ENCODE assay signal across 9 cellular contexts in the genomic region with DNA sequence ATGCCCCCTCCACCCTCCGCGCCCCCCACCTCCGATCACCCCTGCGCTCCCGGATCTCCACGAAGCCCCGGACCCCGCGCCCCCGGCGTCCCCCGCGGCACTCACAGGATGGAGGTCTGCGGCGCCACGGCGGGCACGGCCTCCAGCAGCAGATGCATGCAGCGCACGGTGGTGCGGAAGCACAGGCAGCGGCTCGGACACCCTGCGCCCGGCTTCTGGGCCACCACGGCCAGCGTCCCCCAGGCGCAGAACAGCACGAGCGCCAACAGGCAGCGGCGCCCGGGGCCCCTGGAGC. TPM values are rescaled to one million over a fixed set of nuclear protein-coding genes. Genes with fewer than 3 reads are reported as not detected.
DNase-seq lines count a peak whose midpoint lies in the region; ATAC-seq and TF ChIP-seq lines count a peak whose summit lies in the region.
"Had no signal": no experiment of that assay in that cellular context is flagged by ENCODE, and none has a peak within 500 bp of the region (broad histone marks: within the 10 kb centered on the region; RNA-seq: fewer than 3 reads in every experiment).

No MANE protein-coding gene starts in this region.

- H3K4me3 ChIP-seq in H7 (ENCODE audit: insufficient read depth, low read depth, low read length): peak overlapping the region; percentile 83
- peak overlapping the region; percentile 57 to 87 (median 74) for H3K4me3 ChIP-seq in heart right ventricle
- H3K4me3 ChIP-seq in retinal pigment epithelial cell (ENCODE audit: low read length): peak overlapping the region; percentile 68

- H3K4me1 Mint-ChIP-seq in WTC11: peaks cover 33% of the 10 kb centered on the region

- ATAC-seq in WTC11: peak; percentile 38
- ATAC-seq in heart right ventricle: peak in 5 of 8 donors; percentile 1 to 31 (median 10)
- no peak for ATAC-seq in GM18517 (IDR thresholded peaks at IDR 0.05; ENCODE audit: unreplicated experiment)

- 0 to 1% methylated on average over 26 to 33 of the region's 33 CpGs for WGBS in heart right ventricle, 2 donors

- POLR2A ChIA-PET in WTC11 (lab: Charles Lee): no interaction called here

- DNase-seq in H7 (no peak), WTC11 (ENCODE audit: low spot score) (peak; percentile 67), heart right ventricle (peak in 1 of 2 donors; percentile 39), retinal pigment epithelial cell (ENCODE audit: low read depth) (no peak), NCI-H1930 (lab: John Stamatoyannopoulos, UW) (no peak), glomerular visceral epithelial cell (ENCODE audit: extremely low spot score) (no peak), HuH-7.5 (ENCODE audit: low spot score) (no peak)
- DNase-seq: stimulated activated CD8-positive, alpha-beta memory T cell treated with anti-CD3 and anti-CD28 coated beads, Interleukin-4, amount 100 ng/mL, for 48 hours had no signal

- peak overlapping the region; percentile 54 for H3K4me3 Mint-ChIP-seq in WTC11

- H3K27ac Mint-ChIP-seq in WTC11: no peak overlapping the region

- peaks cover 2% of the 10 kb centered on the region; the same call in 1 of the 2 replicates for H3K36me3 Mint-ChIP-seq in WTC11

- CTCF ChIA-PET in WTC11 (lab: Charles Lee): no interaction called here

- peaks cover 0 to 60% (median 42%) of the 10 kb centered on the region in 9 donors for H3K4me1 ChIP-seq in heart right ventricle

- intact Hi-C loops in heart right ventricle (cut with DNase I): loop anchor here in 7 of 10 donors (2.0 to 10.0 kb wide), 7 partner anchors 37 to 152 kb away; no protein-coding TSS in a partner anchor

- H3K27me3 ChIP-seq in H7 (ENCODE audit: control insufficient read depth, insufficient read depth, low read length) (peaks cover 8% of the 10 kb centered on the region), heart right ventricle (peaks cover 0 to 43% (median 11%) of the 10 kb centered on the region in 7 donors)

- TF ChIP-seq CTCF in WTC11 (IDR thresholded peaks at IDR 0.05) (no peak), heart right ventricle (IDR thresholded peaks at IDR 0.05) (no peak), retinal pigment epithelial cell (conservative IDR thresholded peaks at IDR 0.05; ENCODE audit: low read depth, low read length) (no peak)

- peak overlapping the region; percentile 81 to 97 (median 90) for H3K27ac ChIP-seq in heart right ventricle

- H3K36me3 ChIP-seq in H7 (replicated peaks; ENCODE audit: control insufficient read depth, insufficient read depth, low read length) (peaks cover 1% of the 10 kb centered on the region), heart right ventricle (peaks cover 0 to 6% (median 0%) of the 10 kb centered on the region in 9 donors)

- peaks cover 41% of the 10 kb centered on the region for H3K27me3 Mint-ChIP-seq in WTC11 (ENCODE audit: low read depth)

- H3K9me3 Mint-ChIP-seq in WTC11: no peaks in the 10 kb centered on the region

- H3K9me3 ChIP-seq in heart right ventricle: peaks cover 0 to 4% (median 0%) of the 10 kb centered on the region in 11 donors

TF ChIP-seq in WTC11, 78 proteins besides CTCF, POLR2A, EP300 and RAD21 (continues in another document):
- TF ChIP-seq, protein P1, sequence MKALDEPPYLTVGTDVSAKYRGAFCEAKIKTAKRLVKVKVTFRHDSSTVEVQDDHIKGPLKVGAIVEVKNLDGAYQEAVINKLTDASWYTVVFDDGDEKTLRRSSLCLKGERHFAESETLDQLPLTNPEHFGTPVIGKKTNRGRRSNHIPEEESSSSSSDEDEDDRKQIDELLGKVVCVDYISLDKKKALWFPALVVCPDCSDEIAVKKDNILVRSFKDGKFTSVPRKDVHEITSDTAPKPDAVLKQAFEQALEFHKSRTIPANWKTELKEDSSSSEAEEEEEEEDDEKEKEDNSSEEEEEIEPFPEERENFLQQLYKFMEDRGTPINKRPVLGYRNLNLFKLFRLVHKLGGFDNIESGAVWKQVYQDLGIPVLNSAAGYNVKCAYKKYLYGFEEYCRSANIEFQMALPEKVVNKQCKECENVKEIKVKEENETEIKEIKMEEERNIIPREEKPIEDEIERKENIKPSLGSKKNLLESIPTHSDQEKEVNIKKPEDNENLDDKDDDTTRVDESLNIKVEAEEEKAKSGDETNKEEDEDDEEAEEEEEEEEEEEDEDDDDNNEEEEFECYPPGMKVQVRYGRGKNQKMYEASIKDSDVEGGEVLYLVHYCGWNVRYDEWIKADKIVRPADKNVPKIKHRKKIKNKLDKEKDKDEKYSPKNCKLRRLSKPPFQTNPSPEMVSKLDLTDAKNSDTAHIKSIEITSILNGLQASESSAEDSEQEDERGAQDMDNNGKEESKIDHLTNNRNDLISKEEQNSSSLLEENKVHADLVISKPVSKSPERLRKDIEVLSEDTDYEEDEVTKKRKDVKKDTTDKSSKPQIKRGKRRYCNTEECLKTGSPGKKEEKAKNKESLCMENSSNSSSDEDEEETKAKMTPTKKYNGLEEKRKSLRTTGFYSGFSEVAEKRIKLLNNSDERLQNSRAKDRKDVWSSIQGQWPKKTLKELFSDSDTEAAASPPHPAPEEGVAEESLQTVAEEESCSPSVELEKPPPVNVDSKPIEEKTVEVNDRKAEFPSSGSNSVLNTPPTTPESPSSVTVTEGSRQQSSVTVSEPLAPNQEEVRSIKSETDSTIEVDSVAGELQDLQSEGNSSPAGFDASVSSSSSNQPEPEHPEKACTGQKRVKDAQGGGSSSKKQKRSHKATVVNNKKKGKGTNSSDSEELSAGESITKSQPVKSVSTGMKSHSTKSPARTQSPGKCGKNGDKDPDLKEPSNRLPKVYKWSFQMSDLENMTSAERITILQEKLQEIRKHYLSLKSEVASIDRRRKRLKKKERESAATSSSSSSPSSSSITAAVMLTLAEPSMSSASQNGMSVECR (CRISPR knock-in tag; IDR thresholded peaks at IDR 0.05; ENCODE audit: borderline replicate concordance): peak; percentile 73; the same call in 1 of the 2 replicates
- TF ChIP-seq ATF1 (CRISPR knock-in tag; IDR thresholded peaks at IDR 0.05) (peak; percentile 73; the same call in 1 of the 2 replicates), TCF7 (CRISPR knock-in tag; IDR thresholded peaks at IDR 0.05; ENCODE audit: low read depth) (no peak), ETV6 (CRISPR knock-in tag; IDR thresholded peaks at IDR 0.05) (peak; percentile 30; the same call in 1 of the 2 replicates), ZNF416 (CRISPR knock-in tag; IDR thresholded peaks at IDR 0.05) (no peak), ZNF219 (CRISPR knock-in tag; IDR thresholded peaks at IDR 0.05; ENCODE audit: borderline replicate concordance) (no peak), GABPB1 (CRISPR knock-in tag; IDR thresholded peaks at IDR 0.05) (no peak), NR2C2 (CRISPR knock-in tag; IDR thresholded peaks at IDR 0.05) (no peak), NFYB (CRISPR knock-in tag; conservative IDR thresholded peaks at IDR 0.05; ENCODE audit: low read depth) (no peak), ZNF232 (CRISPR knock-in tag; IDR thresholded peaks at IDR 0.05) (no peak), EMX1 (CRISPR knock-in tag; IDR thresholded peaks at IDR 0.05) (no peak), ZNF121 (CRISPR knock-in tag; IDR thresholded peaks at IDR 0.05) (no peak), PRRX2 (CRISPR knock-in tag; IDR thresholded peaks at IDR 0.05) (no peak)
- TF ChIP-seq, protein P2, sequence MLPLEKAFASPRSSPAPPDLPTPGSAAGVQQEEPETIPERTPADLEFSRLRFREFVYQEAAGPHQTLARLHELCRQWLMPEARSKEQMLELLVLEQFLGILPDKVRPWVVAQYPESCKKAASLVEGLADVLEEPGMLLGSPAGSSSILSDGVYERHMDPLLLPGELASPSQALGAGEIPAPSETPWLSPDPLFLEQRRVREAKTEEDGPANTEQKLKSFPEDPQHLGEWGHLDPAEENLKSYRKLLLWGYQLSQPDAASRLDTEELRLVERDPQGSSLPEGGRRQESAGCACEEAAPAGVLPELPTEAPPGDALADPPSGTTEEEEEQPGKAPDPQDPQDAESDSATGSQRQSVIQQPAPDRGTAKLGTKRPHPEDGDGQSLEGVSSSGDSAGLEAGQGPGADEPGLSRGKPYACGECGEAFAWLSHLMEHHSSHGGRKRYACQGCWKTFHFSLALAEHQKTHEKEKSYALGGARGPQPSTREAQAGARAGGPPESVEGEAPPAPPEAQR (CRISPR knock-in tag; IDR thresholded peaks at IDR 0.05): no peak
- TF ChIP-seq, protein P3, sequence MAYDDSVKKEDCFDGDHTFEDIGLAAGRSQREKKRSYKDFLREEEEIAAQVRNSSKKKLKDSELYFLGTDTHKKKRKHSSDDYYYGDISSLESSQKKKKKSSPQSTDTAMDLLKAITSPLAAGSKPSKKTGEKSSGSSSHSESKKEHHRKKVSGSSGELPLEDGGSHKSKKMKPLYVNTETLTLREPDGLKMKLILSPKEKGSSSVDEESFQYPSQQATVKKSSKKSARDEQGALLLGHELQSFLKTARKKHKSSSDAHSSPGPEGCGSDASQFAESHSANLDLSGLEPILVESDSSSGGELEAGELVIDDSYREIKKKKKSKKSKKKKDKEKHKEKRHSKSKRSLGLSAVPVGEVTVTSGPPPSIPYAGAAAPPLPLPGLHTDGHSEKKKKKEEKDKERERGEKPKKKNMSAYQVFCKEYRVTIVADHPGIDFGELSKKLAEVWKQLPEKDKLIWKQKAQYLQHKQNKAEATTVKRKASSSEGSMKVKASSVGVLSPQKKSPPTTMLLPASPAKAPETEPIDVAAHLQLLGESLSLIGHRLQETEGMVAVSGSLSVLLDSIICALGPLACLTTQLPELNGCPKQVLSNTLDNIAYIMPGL (CRISPR knock-in tag; IDR thresholded peaks at IDR 0.05): peak; percentile 60; the same call in 1 of the 2 replicates
- TF ChIP-seq, protein P4, sequence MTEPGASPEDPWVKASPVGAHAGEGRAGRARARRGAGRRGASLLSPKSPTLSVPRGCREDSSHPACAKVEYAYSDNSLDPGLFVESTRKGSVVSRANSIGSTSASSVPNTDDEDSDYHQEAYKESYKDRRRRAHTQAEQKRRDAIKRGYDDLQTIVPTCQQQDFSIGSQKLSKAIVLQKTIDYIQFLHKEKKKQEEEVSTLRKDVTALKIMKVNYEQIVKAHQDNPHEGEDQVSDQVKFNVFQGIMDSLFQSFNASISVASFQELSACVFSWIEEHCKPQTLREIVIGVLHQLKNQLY (CRISPR knock-in tag; IDR thresholded peaks at IDR 0.05): no peak

RNA-seq across cellular contexts. Expression of a gene that starts 0.2 kb away (rescaled TPM):
- total RNA-seq in H7 (2014; rRNA removed; shearing (Covaris generic)): 102 and 124 TPM in 2 replicates
- total RNA-seq in WTC11 (2021): 146 to 166 TPM (median 157 TPM) in 3 replicates
- 10 to 100 TPM; 12.3 to 65.0 (median 20.3) TPM for total RNA-seq in heart right ventricle
- 10 to 100 TPM in 1 of 2 donors, 1 to 10 TPM in 1; 7.8 to 19.1 TPM for polyA plus RNA-seq in heart right ventricle
